ENCODE assay signal across 2 cellular contexts in genomic region chr12:113184900-113185179, GRCh38.
TF ChIP-seq lines count a peak whose summit lies in the region.

No MANE protein-coding gene starts in this region.

TF ChIP-seq in IMR-90, 13 proteins besides CTCF, POLR2A, EP300 and RAD21:
- TF ChIP-seq MAZ (IDR thresholded peaks at IDR 0.05; ENCODE audit: borderline replicate concordance, low read depth, low read length) (no peak; the same call in 1 of the 2 replicates), MXI1 (IDR thresholded peaks at IDR 0.05; ENCODE audit: borderline replicate concordance, low read depth, low read length) (0 out of 2 replicates have a peak, but pooled peaks have one; percentile 30), FOS (IDR thresholded peaks at IDR 0.05; ENCODE audit: low read depth, low read length) (0 out of 2 replicates have a peak, but pooled peaks have one; percentile 8), CHD1 (IDR thresholded peaks at IDR 0.05; ENCODE audit: low read depth, low read length) (no peak), MAFK (IDR thresholded peaks at IDR 0.05; ENCODE audit: low read depth, low read length) (no peak), BHLHE40 (IDR thresholded peaks at IDR 0.05; ENCODE audit: low read depth, low read length) (no peak; the same call in 1 of the 2 replicates), RCOR1 (IDR thresholded peaks at IDR 0.05; ENCODE audit: insufficient replicate concordance, low read length) (no peak), RFX5 (IDR thresholded peaks at IDR 0.05; ENCODE audit: low read depth, low read length) (no peak), NFE2L2 (IDR thresholded peaks at IDR 0.05; ENCODE audit: low read depth, low read length) (no peak)
- TF ChIP-seq, protein P1, sequence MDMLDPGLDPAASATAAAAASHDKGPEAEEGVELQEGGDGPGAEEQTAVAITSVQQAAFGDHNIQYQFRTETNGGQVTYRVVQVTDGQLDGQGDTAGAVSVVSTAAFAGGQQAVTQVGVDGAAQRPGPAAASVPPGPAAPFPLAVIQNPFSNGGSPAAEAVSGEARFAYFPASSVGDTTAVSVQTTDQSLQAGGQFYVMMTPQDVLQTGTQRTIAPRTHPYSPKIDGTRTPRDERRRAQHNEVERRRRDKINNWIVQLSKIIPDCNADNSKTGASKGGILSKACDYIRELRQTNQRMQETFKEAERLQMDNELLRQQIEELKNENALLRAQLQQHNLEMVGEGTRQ (IDR thresholded peaks at IDR 0.05; ENCODE audit: low read depth, low read length): peak; percentile 93
TF ChIP-seq in IMR-90: peak in this region for 3.

TF ChIP-seq in PFSK-1, 5 proteins besides CTCF, POLR2A, EP300 and RAD21 (continued from another document):
- TF ChIP-seq, protein P2, sequence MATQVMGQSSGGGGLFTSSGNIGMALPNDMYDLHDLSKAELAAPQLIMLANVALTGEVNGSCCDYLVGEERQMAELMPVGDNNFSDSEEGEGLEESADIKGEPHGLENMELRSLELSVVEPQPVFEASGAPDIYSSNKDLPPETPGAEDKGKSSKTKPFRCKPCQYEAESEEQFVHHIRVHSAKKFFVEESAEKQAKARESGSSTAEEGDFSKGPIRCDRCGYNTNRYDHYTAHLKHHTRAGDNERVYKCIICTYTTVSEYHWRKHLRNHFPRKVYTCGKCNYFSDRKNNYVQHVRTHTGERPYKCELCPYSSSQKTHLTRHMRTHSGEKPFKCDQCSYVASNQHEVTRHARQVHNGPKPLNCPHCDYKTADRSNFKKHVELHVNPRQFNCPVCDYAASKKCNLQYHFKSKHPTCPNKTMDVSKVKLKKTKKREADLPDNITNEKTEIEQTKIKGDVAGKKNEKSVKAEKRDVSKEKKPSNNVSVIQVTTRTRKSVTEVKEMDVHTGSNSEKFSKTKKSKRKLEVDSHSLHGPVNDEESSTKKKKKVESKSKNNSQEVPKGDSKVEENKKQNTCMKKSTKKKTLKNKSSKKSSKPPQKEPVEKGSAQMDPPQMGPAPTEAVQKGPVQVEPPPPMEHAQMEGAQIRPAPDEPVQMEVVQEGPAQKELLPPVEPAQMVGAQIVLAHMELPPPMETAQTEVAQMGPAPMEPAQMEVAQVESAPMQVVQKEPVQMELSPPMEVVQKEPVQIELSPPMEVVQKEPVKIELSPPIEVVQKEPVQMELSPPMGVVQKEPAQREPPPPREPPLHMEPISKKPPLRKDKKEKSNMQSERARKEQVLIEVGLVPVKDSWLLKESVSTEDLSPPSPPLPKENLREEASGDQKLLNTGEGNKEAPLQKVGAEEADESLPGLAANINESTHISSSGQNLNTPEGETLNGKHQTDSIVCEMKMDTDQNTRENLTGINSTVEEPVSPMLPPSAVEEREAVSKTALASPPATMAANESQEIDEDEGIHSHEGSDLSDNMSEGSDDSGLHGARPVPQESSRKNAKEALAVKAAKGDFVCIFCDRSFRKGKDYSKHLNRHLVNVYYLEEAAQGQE (IDR thresholded peaks at IDR 0.05; ENCODE audit: insufficient read depth in 1 of 2, low read depth in 2 of 2, low read length in 2 of 2): no peak
- TF ChIP-seq FOXP2 (optimal IDR thresholded peaks at IDR 0.05; ENCODE audit: borderline replicate concordance, extremely low read depth, extremely low read length, insufficient read depth): no peak
- no peak for TF ChIP-seq SIN3A (IDR thresholded peaks at IDR 0.05; ENCODE audit: borderline replicate concordance, insufficient read depth, low read length)
- TF ChIP-seq TAF1 (IDR thresholded peaks at IDR 0.05; ENCODE audit: borderline replicate concordance, insufficient read depth, low read length): no peak
